Comparison of ENCODE assay signal across 1 cellular context in the genomic region with DNA sequence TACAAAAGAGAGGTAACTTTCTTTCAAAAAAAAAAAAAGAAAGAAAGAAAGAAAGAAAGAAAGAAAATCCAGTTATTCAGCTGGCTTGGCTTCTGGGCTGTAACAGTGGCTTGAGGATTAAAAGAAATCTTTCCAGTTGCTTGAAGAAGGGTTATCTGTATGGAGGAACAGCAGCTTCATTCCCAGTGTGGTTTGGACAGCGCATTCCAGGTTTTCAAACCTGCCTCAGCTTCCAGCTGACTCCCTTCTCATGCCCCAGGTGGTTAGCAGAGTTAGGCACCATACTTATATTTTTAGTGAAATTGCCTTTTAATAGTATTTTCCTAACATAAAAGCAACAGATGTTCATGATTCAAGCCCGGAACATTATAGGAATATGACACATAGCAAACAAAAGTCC.
TF ChIP-seq lines count a peak whose summit lies in the region.

No MANE protein-coding gene starts in this region.

TF ChIP-seq in A549, 52 proteins besides CTCF, POLR2A, EP300 and RAD21 (continued from another document):
- TF ChIP-seq, protein P1, sequence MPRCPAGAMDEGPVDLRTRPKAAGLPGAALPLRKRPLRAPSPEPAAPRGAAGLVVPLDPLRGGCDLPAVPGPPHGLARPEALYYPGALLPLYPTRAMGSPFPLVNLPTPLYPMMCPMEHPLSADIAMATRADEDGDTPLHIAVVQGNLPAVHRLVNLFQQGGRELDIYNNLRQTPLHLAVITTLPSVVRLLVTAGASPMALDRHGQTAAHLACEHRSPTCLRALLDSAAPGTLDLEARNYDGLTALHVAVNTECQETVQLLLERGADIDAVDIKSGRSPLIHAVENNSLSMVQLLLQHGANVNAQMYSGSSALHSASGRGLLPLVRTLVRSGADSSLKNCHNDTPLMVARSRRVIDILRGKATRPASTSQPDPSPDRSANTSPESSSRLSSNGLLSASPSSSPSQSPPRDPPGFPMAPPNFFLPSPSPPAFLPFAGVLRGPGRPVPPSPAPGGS (IDR thresholded peaks at IDR 0.05) = no peak
- no peak for TF ChIP-seq KDM5A (IDR thresholded peaks at IDR 0.05)
- no peak for TF ChIP-seq BHLHE40 (IDR thresholded peaks at IDR 0.05; ENCODE audit: low read depth, low read length)
- TF ChIP-seq RNF2 (IDR thresholded peaks at IDR 0.05; ENCODE audit: borderline replicate concordance, low read depth) = no peak
- TF ChIP-seq, protein P2, sequence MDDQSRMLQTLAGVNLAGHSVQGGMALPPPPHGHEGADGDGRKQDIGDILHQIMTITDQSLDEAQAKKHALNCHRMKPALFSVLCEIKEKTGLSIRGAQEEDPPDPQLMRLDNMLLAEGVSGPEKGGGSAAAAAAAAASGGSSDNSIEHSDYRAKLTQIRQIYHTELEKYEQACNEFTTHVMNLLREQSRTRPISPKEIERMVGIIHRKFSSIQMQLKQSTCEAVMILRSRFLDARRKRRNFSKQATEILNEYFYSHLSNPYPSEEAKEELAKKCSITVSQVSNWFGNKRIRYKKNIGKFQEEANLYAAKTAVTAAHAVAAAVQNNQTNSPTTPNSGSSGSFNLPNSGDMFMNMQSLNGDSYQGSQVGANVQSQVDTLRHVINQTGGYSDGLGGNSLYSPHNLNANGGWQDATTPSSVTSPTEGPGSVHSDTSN (IDR thresholded peaks at IDR 0.05) = no peak
